1 cellular context compared by ENCODE assay signal in the genomic region with DNA sequence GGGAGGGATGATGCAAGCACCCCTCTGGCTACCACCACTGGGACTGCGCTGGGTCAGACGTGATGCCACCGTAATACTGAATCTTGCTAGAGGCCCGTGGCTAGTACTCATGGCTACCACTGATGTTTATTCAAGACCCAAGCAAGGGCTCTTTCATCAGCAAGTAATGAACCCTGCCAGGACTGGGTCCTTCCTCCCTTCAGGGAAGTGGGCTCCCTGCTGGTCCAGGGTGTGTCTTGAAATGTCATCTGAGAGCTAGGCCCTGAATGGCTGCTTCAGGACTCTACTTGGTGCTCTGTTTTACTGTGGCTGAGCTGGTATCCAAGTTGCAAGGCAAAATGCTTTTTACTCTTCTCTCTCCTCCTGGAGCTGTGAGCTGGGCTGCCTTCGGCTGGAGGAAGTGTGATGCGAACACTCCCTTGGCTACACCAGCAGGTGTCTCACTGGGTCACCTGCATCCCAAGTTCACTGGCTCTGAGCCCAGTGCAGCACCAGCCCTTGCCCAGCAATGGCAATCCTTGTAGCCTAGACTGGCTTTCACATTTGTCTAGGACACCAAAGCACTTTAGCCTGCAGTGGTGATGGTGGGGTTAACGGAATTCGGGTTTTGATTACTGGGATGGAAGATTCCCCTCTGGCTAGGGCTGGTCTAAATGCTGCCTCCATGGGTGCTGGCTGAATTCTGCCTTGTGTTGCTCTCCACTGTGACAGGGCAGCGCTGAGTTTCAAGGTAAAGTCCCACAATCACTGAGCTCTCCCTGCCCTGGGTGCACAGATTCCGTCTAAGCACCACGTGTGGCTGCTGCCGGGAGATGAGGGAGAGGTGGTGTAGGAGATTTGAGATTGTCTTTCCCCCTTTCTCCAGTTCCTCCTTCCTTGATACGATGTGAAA.
TF ChIP-seq lines count a peak whose summit lies in the region.

No MANE protein-coding gene starts in this region.

TF ChIP-seq in liver, 16 proteins besides CTCF, POLR2A, EP300 and RAD21 (continued from another document):
- TF ChIP-seq, protein P1, sequence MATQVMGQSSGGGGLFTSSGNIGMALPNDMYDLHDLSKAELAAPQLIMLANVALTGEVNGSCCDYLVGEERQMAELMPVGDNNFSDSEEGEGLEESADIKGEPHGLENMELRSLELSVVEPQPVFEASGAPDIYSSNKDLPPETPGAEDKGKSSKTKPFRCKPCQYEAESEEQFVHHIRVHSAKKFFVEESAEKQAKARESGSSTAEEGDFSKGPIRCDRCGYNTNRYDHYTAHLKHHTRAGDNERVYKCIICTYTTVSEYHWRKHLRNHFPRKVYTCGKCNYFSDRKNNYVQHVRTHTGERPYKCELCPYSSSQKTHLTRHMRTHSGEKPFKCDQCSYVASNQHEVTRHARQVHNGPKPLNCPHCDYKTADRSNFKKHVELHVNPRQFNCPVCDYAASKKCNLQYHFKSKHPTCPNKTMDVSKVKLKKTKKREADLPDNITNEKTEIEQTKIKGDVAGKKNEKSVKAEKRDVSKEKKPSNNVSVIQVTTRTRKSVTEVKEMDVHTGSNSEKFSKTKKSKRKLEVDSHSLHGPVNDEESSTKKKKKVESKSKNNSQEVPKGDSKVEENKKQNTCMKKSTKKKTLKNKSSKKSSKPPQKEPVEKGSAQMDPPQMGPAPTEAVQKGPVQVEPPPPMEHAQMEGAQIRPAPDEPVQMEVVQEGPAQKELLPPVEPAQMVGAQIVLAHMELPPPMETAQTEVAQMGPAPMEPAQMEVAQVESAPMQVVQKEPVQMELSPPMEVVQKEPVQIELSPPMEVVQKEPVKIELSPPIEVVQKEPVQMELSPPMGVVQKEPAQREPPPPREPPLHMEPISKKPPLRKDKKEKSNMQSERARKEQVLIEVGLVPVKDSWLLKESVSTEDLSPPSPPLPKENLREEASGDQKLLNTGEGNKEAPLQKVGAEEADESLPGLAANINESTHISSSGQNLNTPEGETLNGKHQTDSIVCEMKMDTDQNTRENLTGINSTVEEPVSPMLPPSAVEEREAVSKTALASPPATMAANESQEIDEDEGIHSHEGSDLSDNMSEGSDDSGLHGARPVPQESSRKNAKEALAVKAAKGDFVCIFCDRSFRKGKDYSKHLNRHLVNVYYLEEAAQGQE (IDR thresholded peaks at IDR 0.05) = no peak
- TF ChIP-seq YY1 (IDR thresholded peaks at IDR 0.05) (no peak), EGR1 (IDR thresholded peaks at IDR 0.05; ENCODE audit: low read depth in 2 of 2) (no peak), JUND (IDR thresholded peaks at IDR 0.05) (no peak), SP1 (IDR thresholded peaks at IDR 0.05) (no peak), HNF4A (conservative IDR thresholded peaks at IDR 0.05) (no peak), GABPA (IDR thresholded peaks at IDR 0.05 in 1 of 2, conservative IDR thresholded peaks at IDR 0.05 in 1 of 2) (no peak)
- TF ChIP-seq, protein P2, sequence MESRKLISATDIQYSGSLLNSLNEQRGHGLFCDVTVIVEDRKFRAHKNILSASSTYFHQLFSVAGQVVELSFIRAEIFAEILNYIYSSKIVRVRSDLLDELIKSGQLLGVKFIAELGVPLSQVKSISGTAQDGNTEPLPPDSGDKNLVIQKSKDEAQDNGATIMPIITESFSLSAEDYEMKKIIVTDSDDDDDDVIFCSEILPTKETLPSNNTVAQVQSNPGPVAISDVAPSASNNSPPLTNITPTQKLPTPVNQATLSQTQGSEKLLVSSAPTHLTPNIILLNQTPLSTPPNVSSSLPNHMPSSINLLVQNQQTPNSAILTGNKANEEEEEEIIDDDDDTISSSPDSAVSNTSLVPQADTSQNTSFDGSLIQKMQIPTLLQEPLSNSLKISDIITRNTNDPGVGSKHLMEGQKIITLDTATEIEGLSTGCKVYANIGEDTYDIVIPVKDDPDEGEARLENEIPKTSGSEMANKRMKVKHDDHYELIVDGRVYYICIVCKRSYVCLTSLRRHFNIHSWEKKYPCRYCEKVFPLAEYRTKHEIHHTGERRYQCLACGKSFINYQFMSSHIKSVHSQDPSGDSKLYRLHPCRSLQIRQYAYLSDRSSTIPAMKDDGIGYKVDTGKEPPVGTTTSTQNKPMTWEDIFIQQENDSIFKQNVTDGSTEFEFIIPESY (IDR thresholded peaks at IDR 0.05) = no peak
- TF ChIP-seq, protein P3, sequence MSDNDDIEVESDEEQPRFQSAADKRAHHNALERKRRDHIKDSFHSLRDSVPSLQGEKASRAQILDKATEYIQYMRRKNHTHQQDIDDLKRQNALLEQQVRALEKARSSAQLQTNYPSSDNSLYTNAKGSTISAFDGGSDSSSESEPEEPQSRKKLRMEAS (IDR thresholded peaks at IDR 0.05) = no peak
